1 cellular context compared by ENCODE assay signal in genomic region chr3:183114779-183115178, GRCh38.
TF ChIP-seq lines count a peak whose summit lies in the region.

No MANE protein-coding gene starts in this region.

TF ChIP-seq in SK-N-SH, 30 proteins besides CTCF, POLR2A, EP300 and RAD21 (continued from another document):
- TF ChIP-seq YY1 (IDR thresholded peaks at IDR 0.05; ENCODE audit: low read depth) (no peak), RFX5 (IDR thresholded peaks at IDR 0.05; ENCODE audit: low read length) (no peak), USF2 (IDR thresholded peaks at IDR 0.05; ENCODE audit: borderline replicate concordance, low read depth, low read length) (no peak), NFIC (IDR thresholded peaks at IDR 0.05; ENCODE audit: borderline replicate concordance) (no peak), MEF2A (IDR thresholded peaks at IDR 0.05; ENCODE audit: borderline replicate concordance, low read depth) (no peak), TCF12 (IDR thresholded peaks at IDR 0.05) (no peak)
